ENCODE assay signal across 8 cellular contexts in the genomic region with DNA sequence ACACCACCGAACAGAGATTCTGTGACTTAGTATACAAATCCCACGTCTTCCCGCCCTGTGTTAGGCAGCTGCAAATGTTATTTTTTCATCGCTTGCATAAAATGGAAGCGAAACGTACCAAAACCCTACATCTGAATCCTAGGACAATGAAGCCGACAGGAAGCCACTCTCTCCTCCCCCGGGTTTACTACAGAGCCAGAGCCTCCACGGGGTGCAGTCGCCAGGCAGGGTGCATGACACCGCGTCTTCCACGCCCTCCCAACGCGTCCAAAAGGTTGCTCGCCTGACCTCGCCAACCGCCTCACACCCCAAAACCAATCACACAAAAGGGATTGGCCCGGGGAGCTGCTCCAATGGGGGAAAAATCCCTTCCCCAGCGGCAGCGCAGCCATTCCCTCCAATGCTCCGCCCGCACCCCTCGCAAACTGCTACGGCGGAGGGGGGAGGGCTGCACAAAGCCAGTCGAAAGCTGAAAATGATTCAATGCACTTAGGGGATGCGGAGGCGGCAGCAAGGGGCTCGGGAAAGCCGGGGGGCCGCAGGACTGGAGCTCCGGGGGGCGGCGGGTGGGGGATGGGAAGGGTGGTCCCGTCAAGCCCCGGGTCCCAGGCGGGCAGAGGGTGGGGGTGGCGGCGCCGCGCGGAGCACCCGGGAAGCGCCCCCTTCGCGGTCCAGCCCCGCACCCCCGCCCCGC. TPM values are rescaled to one million over a fixed set of nuclear protein-coding genes. Genes with fewer than 3 reads are reported as not detected.
DNase-seq lines count a peak whose midpoint lies in the region; ATAC-seq and TF ChIP-seq lines count a peak whose summit lies in the region.

No MANE protein-coding gene starts in this region.

- no peaks in the 10 kb centered on the region for H3K36me3 ChIP-seq in neural cell (ENCODE audit: insufficient read depth, low read length)
- H3K36me3 ChIP-seq in subcutaneous abdominal adipose tissue (ENCODE audit: control insufficient read depth in 5 of 5, insufficient read depth in 5 of 5, low read length in 5 of 5): no peaks in the 10 kb centered on the region

- peaks cover 35% of the 10 kb centered on the region for H4K20me1 ChIP-seq in neural cell (ENCODE audit: insufficient read depth)

- peak overlapping the region; percentile 74 for H3K4me3 ChIP-seq in HL-60 (replicated peaks; ENCODE audit: insufficient read depth, low read length)
- H3K4me3 ChIP-seq in neural cell (ENCODE audit: low read length): peak overlapping the region; percentile 83
- H3K4me3 ChIP-seq in subcutaneous abdominal adipose tissue (ENCODE audit: low read depth in 1 of 5, low read length in 5 of 5): peak overlapping the region; percentile 72 to 90 (median 83)

- H3K9me2 ChIP-seq in neural cell (ENCODE audit: insufficient read depth, low read length): no peaks in the 10 kb centered on the region

- H3K27me3 ChIP-seq in HL-60 (ENCODE audit: insufficient read depth, poor library complexity, severe bottlenecking) (no peaks in the 10 kb centered on the region), neural cell (ENCODE audit: insufficient read depth, low read depth, low read length) (no peaks in the 10 kb centered on the region), subcutaneous abdominal adipose tissue (ENCODE audit: control insufficient read depth in 5 of 5, insufficient read depth in 4 of 5, low read length in 5 of 5) (no peaks in the 10 kb centered on the region)

- TF ChIP-seq EP300 in neural cell (conservative IDR thresholded peaks at IDR 0.05; ENCODE audit: poor library complexity, severe bottlenecking): no peak

- no peaks in the 10 kb centered on the region for H3K27me3 Mint-ChIP-seq in activated T-helper 1 cell treated with anti-CD3 and anti-CD28 coated beads, Interleukin-12 subunit alpha, Interleukin-12 subunit beta, Interleukin-2, Interleukin-4 antibody, amounts not matched to agents 30 ng/mL and 10 ng/mL and 1 ng/mL, durations not matched to agents 14 hours and 24 hours and 36 hours (ENCODE audit: insufficient read depth)

- no peak overlapping the region for H3K4me2 ChIP-seq in neural cell (ENCODE audit: low read length)

- TF ChIP-seq RAD21 in neural cell (conservative IDR thresholded peaks at IDR 0.05): no peak

- H3F3A ChIP-seq in neural cell (ENCODE audit: insufficient read depth, low read length, poor library complexity, severe bottlenecking): peaks cover 8% of the 10 kb centered on the region

- peaks cover 4% of the 10 kb centered on the region for H3K36me3 Mint-ChIP-seq in activated T-helper 1 cell treated with anti-CD3 and anti-CD28 coated beads, Interleukin-12 subunit alpha, Interleukin-12 subunit beta, Interleukin-2, Interleukin-4 antibody, amounts not matched to agents 30 ng/mL and 10 ng/mL and 1 ng/mL, durations not matched to agents 14 hours and 24 hours and 36 hours (ENCODE audit: low read depth)

- peak overlapping the region; percentile 100 for H3K27ac Mint-ChIP-seq in activated T-helper 1 cell treated with anti-CD3 and anti-CD28 coated beads, Interleukin-12 subunit alpha, Interleukin-12 subunit beta, Interleukin-2, Interleukin-4 antibody, amounts not matched to agents 30 ng/mL and 10 ng/mL and 1 ng/mL, durations not matched to agents 14 hours and 24 hours and 36 hours

- peak; percentile 67 to 68 for DNase-seq in AML-193 (lab: John Stamatoyannopoulos, UW)
- DNase-seq in HL-60 (ENCODE audit: low read depth in 1 of 2, low spot score in 1 of 2): peak; percentile 63 to 81
- DNase-seq in OCI-M1 (lab: John Stamatoyannopoulos, UW): peak; percentile 76
- peak; percentile 58 for DNase-seq in activated T-helper 1 cell treated with anti-CD3 and anti-CD28 coated beads, Interleukin-12 subunit alpha, Interleukin-12 subunit beta, Interleukin-2, Interleukin-4 antibody, amounts not matched to agents 30 ng/mL and 10 ng/mL and 1 ng/mL, durations not matched to agents 14 hours and 24 hours and 36 hours (ENCODE audit: low spot score)
- DNase-seq in fibroblast of the conjunctiva (ENCODE audit: low read depth): peak; percentile 44

- H3K9ac ChIP-seq in neural cell (ENCODE audit: low read length): peak overlapping the region; percentile 98
- H3K9ac ChIP-seq in subcutaneous abdominal adipose tissue (ENCODE audit: low read length in 5 of 5): peak overlapping the region; percentile 16 to 99 (median 85)

- intact Hi-C loops in activated T-helper 1 cell treated with anti-CD3 and anti-CD28 coated beads, Interleukin-12 subunit alpha, Interleukin-12 subunit beta, Interleukin-2, Interleukin-4 antibody, amounts not matched to agents 30 ng/mL and 10 ng/mL and 1 ng/mL, durations not matched to agents 14 hours and 24 hours and 36 hours (cut with micrococcal nuclease): loop anchor here (1.0 to 10.0 kb wide), 7 partner anchors 70 to 1740 kb away; a partner anchor contains a TSS

- ATAC-seq in GM19351 (IDR thresholded peaks at IDR 0.05; ENCODE audit: unreplicated experiment): peak; percentile 20

- H3K79me2 ChIP-seq in neural cell (replicated peaks; ENCODE audit: insufficient read depth, low read length): peaks cover 74% of the 10 kb centered on the region

- TF ChIP-seq CTCF in HL-60 (IDR thresholded peaks at IDR 0.05; ENCODE audit: insufficient read depth, low read length) (no peak), neural cell (IDR thresholded peaks at IDR 0.05; ENCODE audit: poor library complexity, severe bottlenecking) (no peak)

- peaks cover 37% of the 10 kb centered on the region for H3K4me1 Mint-ChIP-seq in activated T-helper 1 cell treated with anti-CD3 and anti-CD28 coated beads, Interleukin-12 subunit alpha, Interleukin-12 subunit beta, Interleukin-2, Interleukin-4 antibody, amounts not matched to agents 30 ng/mL and 10 ng/mL and 1 ng/mL, durations not matched to agents 14 hours and 24 hours and 36 hours (ENCODE audit: low read depth)

- H3K4me3 Mint-ChIP-seq in activated T-helper 1 cell treated with anti-CD3 and anti-CD28 coated beads, Interleukin-12 subunit alpha, Interleukin-12 subunit beta, Interleukin-2, Interleukin-4 antibody, amounts not matched to agents 30 ng/mL and 10 ng/mL and 1 ng/mL, durations not matched to agents 14 hours and 24 hours and 36 hours: peak overlapping the region; percentile 98

- H3K9me3 ChIP-seq in neural cell (ENCODE audit: low read length): no peaks in the 10 kb centered on the region
- H3K9me3 ChIP-seq in subcutaneous abdominal adipose tissue (ENCODE audit: control insufficient read depth in 5 of 5, low read length in 5 of 5): no peaks in the 10 kb centered on the region

- H3K4me1 ChIP-seq in subcutaneous abdominal adipose tissue (ENCODE audit: control insufficient read depth in 5 of 5, insufficient read depth in 5 of 5, low read length in 5 of 5): peaks cover 8 to 36% (median 28%) of the 10 kb centered on the region in 5 donors

- H2AFZ ChIP-seq in neural cell (ENCODE audit: low read depth, low read length): peak overlapping the region; percentile 56

- no peaks in the 10 kb centered on the region for H3K9me3 Mint-ChIP-seq in activated T-helper 1 cell treated with anti-CD3 and anti-CD28 coated beads, Interleukin-12 subunit alpha, Interleukin-12 subunit beta, Interleukin-2, Interleukin-4 antibody, amounts not matched to agents 30 ng/mL and 10 ng/mL and 1 ng/mL, durations not matched to agents 14 hours and 24 hours and 36 hours

- H3K27ac ChIP-seq in HL-60 (replicated peaks): peak overlapping the region; percentile 92
- H3K27ac ChIP-seq in neural cell (ENCODE audit: low read length): peak overlapping the region; percentile 94
- H3K27ac ChIP-seq in subcutaneous abdominal adipose tissue (ENCODE audit: low read depth, low read length): peak overlapping the region; percentile 99

TF ChIP-seq in neural cell, 6 proteins besides CTCF, POLR2A, EP300 and RAD21:
- TF ChIP-seq TAF1 (IDR thresholded peaks at IDR 0.05; ENCODE audit: low read depth): peak; percentile 48
- peak; percentile 15 for TF ChIP-seq MXI1 (conservative IDR thresholded peaks at IDR 0.05; ENCODE audit: poor library complexity, severe bottlenecking)
- TF ChIP-seq POLR2AphosphoS5 (IDR thresholded peaks at IDR 0.05): peak; percentile 56
- TF ChIP-seq, protein P1, sequence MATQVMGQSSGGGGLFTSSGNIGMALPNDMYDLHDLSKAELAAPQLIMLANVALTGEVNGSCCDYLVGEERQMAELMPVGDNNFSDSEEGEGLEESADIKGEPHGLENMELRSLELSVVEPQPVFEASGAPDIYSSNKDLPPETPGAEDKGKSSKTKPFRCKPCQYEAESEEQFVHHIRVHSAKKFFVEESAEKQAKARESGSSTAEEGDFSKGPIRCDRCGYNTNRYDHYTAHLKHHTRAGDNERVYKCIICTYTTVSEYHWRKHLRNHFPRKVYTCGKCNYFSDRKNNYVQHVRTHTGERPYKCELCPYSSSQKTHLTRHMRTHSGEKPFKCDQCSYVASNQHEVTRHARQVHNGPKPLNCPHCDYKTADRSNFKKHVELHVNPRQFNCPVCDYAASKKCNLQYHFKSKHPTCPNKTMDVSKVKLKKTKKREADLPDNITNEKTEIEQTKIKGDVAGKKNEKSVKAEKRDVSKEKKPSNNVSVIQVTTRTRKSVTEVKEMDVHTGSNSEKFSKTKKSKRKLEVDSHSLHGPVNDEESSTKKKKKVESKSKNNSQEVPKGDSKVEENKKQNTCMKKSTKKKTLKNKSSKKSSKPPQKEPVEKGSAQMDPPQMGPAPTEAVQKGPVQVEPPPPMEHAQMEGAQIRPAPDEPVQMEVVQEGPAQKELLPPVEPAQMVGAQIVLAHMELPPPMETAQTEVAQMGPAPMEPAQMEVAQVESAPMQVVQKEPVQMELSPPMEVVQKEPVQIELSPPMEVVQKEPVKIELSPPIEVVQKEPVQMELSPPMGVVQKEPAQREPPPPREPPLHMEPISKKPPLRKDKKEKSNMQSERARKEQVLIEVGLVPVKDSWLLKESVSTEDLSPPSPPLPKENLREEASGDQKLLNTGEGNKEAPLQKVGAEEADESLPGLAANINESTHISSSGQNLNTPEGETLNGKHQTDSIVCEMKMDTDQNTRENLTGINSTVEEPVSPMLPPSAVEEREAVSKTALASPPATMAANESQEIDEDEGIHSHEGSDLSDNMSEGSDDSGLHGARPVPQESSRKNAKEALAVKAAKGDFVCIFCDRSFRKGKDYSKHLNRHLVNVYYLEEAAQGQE (IDR thresholded peaks at IDR 0.05; ENCODE audit: borderline replicate concordance): peak; percentile 63
- no peak for TF ChIP-seq SMC3 (conservative IDR thresholded peaks at IDR 0.05; ENCODE audit: poor library complexity)

RNA-seq across cellular contexts. Expression of a gene that starts 0.7 kb away (rescaled TPM):
- total RNA-seq in activated T-helper 1 cell treated with anti-CD3 and anti-CD28 coated beads, Interleukin-12 subunit alpha, Interleukin-12 subunit beta, Interleukin-2, Interleukin-4 antibody, amounts not matched to agents 30 ng/mL and 10 ng/mL and 1 ng/mL, durations not matched to agents 14 hours and 24 hours and 36 hours: 47.6 and 51.6 TPM in 2 replicates
- 383 and 403 TPM in 2 replicates for polyA plus RNA-seq in neural cell
- 611 and 700 TPM in 2 replicates for polyA minus RNA-seq in neural cell

RNA-seq across cellular contexts. Expression of a gene that starts 1.5 kb away (rescaled TPM):
- 14.6 and 17.6 TPM in 2 replicates for total RNA-seq in activated T-helper 1 cell treated with anti-CD3 and anti-CD28 coated beads, Interleukin-12 subunit alpha, Interleukin-12 subunit beta, Interleukin-2, Interleukin-4 antibody, amounts not matched to agents 30 ng/mL and 10 ng/mL and 1 ng/mL, durations not matched to agents 14 hours and 24 hours and 36 hours
- 32.2 and 33.7 TPM in 2 replicates for polyA plus RNA-seq in neural cell
- 61.8 and 62.2 TPM in 2 replicates for polyA minus RNA-seq in neural cell

Comparison
In these comparisons a context has a peak if more than half of its experiments do, and no peak if none do; other contexts are left out.
1. Peak in every context shown above with its lines: DNase-seq, ATAC-seq, H3K4me3 ChIP-seq and H3K27ac ChIP-seq.